Comparison of ENCODE assay signal across 19 cellular contexts in genomic region chr2:43436431-43436830, GRCh38.
"Had no signal": no experiment of that assay in that cellular context is flagged by ENCODE, and none has a peak within 500 bp of the region (broad histone marks: within the 10 kb centered on the region; RNA-seq: fewer than 3 reads in every experiment).

No MANE protein-coding gene starts in this region.

- H3K4me2 ChIP-seq: neural progenitor cell had no signal

- H3K36me3 ChIP-seq: gastroesophageal sphincter, lower lobe of right lung, neural progenitor cell, prostate gland, right atrium auricular region, suprapubic skin, upper lobe of left lung had no signal

- H3K9me3 ChIP-seq: esophagus muscularis mucosa, gastroesophageal sphincter, lower lobe of right lung, prostate gland, right atrium auricular region, suprapubic skin, upper lobe of left lung had no signal

- H3K27me3 ChIP-seq: esophagus muscularis mucosa, foreskin keratinocyte, gastroesophageal sphincter, neural progenitor cell, right atrium auricular region, suprapubic skin, upper lobe of left lung had no signal

- H3K4me3 ChIP-seq: coronary artery, esophagus muscularis mucosa, gastroesophageal sphincter, lower lobe of right lung, neural progenitor cell, prostate gland, right atrium auricular region, suprapubic skin, upper lobe of left lung had no signal

- H3K9ac ChIP-seq: neural progenitor cell had no signal

- H3K27ac ChIP-seq: coronary artery, esophagus muscularis mucosa, foreskin keratinocyte, gastroesophageal sphincter, lower lobe of right lung, neural progenitor cell, prostate gland, right atrium auricular region, suprapubic skin had no signal

- DNase-seq: dermis blood vessel endothelial cell; effector memory CD4-positive, alpha-beta T cell; foreskin keratinocyte; glutamatergic neuron; left ventricle myocardium superior; lower lobe of right lung; naive thymus-derived CD4-positive, alpha-beta T cell; small intestine; stimulated activated CD4-positive, alpha-beta T cell treated with anti-CD3 and anti-CD28 coated beads, Interleukin-15, amount 100 ng/mL, for 24 hours; stimulated activated CD4-positive, alpha-beta T cell treated with anti-CD3 and anti-CD28 coated beads, Interleukin-2, amount 100 ng/mL, for 48 hours; stimulated activated naive B cell treated with anti-CD40 and anti-IgM and Interleukin-4, amounts not matched to agents 10 μg/mL and 1 μg/mL and 100 μg/mL, for 72 hours; upper lobe of left lung had no signal

- H2AFZ ChIP-seq: neural progenitor cell had no signal

- ATAC-seq: foreskin keratinocyte; gastroesophageal sphincter; left ventricle myocardium superior; lower lobe of right lung; naive thymus-derived CD4-positive, alpha-beta T cell; stimulated activated naive B cell treated with anti-CD40 and anti-IgM and Interleukin-4, amounts not matched to agents 10 μg/mL and 1 μg/mL and 100 μg/mL, for 72 hours had no signal

- H3K4me1 ChIP-seq: foreskin keratinocyte, lower lobe of right lung, neural progenitor cell, right atrium auricular region, suprapubic skin had no signal
